ENCODE assay signal across 20 cellular contexts in genomic region chr2:16215892-16216554, GRCh38.
DNase-seq lines count a peak whose midpoint lies in the region; ATAC-seq and TF ChIP-seq lines count a peak whose summit lies in the region.
"Had no signal": no experiment of that assay in that cellular context is flagged by ENCODE, and none has a peak within 500 bp of the region (broad histone marks: within the 10 kb centered on the region; RNA-seq: fewer than 3 reads in every experiment).

No MANE protein-coding gene starts in this region.

- no peaks in the 10 kb centered on the region for H4K20me1 ChIP-seq in neural progenitor cell (ENCODE audit: low read depth)

- DNase-seq in Right ventricle myocardium inferior (ENCODE audit: missing footprints), result no peak
- DNase-seq in right atrium auricular region (ENCODE audit: low spot score), result no peak
- peak; percentile 23 for DNase-seq in left ventricle myocardium inferior
- DNase-seq in neural progenitor cell (ENCODE audit: low spot score), result no peak
- DNase-seq in activated CD4-positive, CD25-positive, alpha-beta regulatory T cell treated with anti-CD3 and anti-CD28 coated beads, Interleukin-2, amount 50 U/mL, for 72 hours, result no peak
- no peak for DNase-seq in Ammon's horn (ENCODE audit: low spot score)
- no peak for DNase-seq in T-helper 1 cell
- no peak for DNase-seq in stimulated activated effector memory CD8-positive, alpha-beta T cell treated with anti-CD3 and anti-CD28 coated beads, Interleukin-12 subunit alpha, Interleukin-12 subunit beta, amount 100 ng/mL, for 72 hours (ENCODE audit: low spot score in 2 of 2)
- DNase-seq: 8988T, Caco-2, IMR-90, Kasumi-1, NCI-H1417 treated with DMSO at 0.1 percent for 48 hours, NCI-H2029 treated with DMSO at 0.1 percent for 48 hours, NCI-H524, OCI-M1, RPMI8226, SK-N-SH had no signal

- TF ChIP-seq CTCF in right atrium auricular region (IDR thresholded peaks at IDR 0.05), result no peak
- TF ChIP-seq CTCF in left ventricle myocardium inferior (IDR thresholded peaks at IDR 0.05; ENCODE audit: borderline replicate concordance), result no peak
- no peak for TF ChIP-seq CTCF in neural progenitor cell (IDR thresholded peaks at IDR 0.05)

- H3K27ac ChIP-seq in right atrium auricular region, result no peak overlapping the region
- H3K27ac ChIP-seq in left ventricle myocardium inferior (replicated peaks), result peak overlapping the region; percentile 54
- H3K27ac ChIP-seq in neural progenitor cell, result no peak overlapping the region
- H3K27ac ChIP-seq: C4-2B had no signal

- H3K4me2 ChIP-seq in neural progenitor cell, result peak overlapping the region; percentile 16
- H3K4me2 ChIP-seq: SK-N-SH had no signal

- H3K36me3 Mint-ChIP-seq in neural progenitor cell, result peaks cover under 1% of the 10 kb centered on the region
- H3K36me3 Mint-ChIP-seq in stimulated activated effector memory CD8-positive, alpha-beta T cell treated with anti-CD3 and anti-CD28 coated beads, Interleukin-12 subunit alpha, Interleukin-12 subunit beta, amount 100 ng/mL, for 72 hours, result no peaks in the 10 kb centered on the region

- ATAC-seq in Right ventricle myocardium inferior, result peak; percentile 59
- ATAC-seq in stimulated activated effector memory CD8-positive, alpha-beta T cell treated with anti-CD3 and anti-CD28 coated beads, Interleukin-12 subunit alpha, Interleukin-12 subunit beta, amount 100 ng/mL, for 72 hours, result no peak
- ATAC-seq: HCT116 had no signal

- no peaks in the 10 kb centered on the region for H3F3A ChIP-seq in neural progenitor cell (ENCODE audit: low read depth)

- no peaks in the 10 kb centered on the region for H3K79me2 ChIP-seq in neural progenitor cell (ENCODE audit: low read depth)

- H3K36me3 ChIP-seq in right atrium auricular region, result no peaks in the 10 kb centered on the region
- H3K36me3 ChIP-seq in left ventricle myocardium inferior, result no peaks in the 10 kb centered on the region
- H3K36me3 ChIP-seq in neural progenitor cell, result no peaks in the 10 kb centered on the region

- no peaks in the 10 kb centered on the region for H3K4me1 ChIP-seq in right atrium auricular region
- H3K4me1 ChIP-seq in left ventricle myocardium inferior, result peaks cover 6% of the 10 kb centered on the region
- peaks cover 17% of the 10 kb centered on the region for H3K4me1 ChIP-seq in neural progenitor cell
- H3K4me1 ChIP-seq: Caco-2 had no signal

- H3K27me3 Mint-ChIP-seq in neural progenitor cell (ENCODE audit: insufficient read depth, low read depth), result peaks cover 8% of the 10 kb centered on the region

- H3K27ac Mint-ChIP-seq in neural progenitor cell, result peak overlapping the region; percentile 36
- H3K27ac Mint-ChIP-seq in stimulated activated effector memory CD8-positive, alpha-beta T cell treated with anti-CD3 and anti-CD28 coated beads, Interleukin-12 subunit alpha, Interleukin-12 subunit beta, amount 100 ng/mL, for 72 hours, result no peak overlapping the region

- H3K27me3 ChIP-seq in right atrium auricular region, result no peaks in the 10 kb centered on the region
- H3K27me3 ChIP-seq in left ventricle myocardium inferior (ENCODE audit: low read depth), result no peaks in the 10 kb centered on the region
- no peaks in the 10 kb centered on the region for H3K27me3 ChIP-seq in neural progenitor cell

- H3K4me1 Mint-ChIP-seq in neural progenitor cell, result peaks cover 40% of the 10 kb centered on the region
- H3K4me1 Mint-ChIP-seq in stimulated activated effector memory CD8-positive, alpha-beta T cell treated with anti-CD3 and anti-CD28 coated beads, Interleukin-12 subunit alpha, Interleukin-12 subunit beta, amount 100 ng/mL, for 72 hours, result no peaks in the 10 kb centered on the region

- H3K4me3 Mint-ChIP-seq in neural progenitor cell, result peak overlapping the region; percentile 70
- H3K4me3 Mint-ChIP-seq in stimulated activated effector memory CD8-positive, alpha-beta T cell treated with anti-CD3 and anti-CD28 coated beads, Interleukin-12 subunit alpha, Interleukin-12 subunit beta, amount 100 ng/mL, for 72 hours, result no peak overlapping the region

- no peak overlapping the region for H2AFZ ChIP-seq in neural progenitor cell (replicated peaks)

- no peaks in the 10 kb centered on the region for H3K9me3 ChIP-seq in right atrium auricular region
- no peaks in the 10 kb centered on the region for H3K9me3 ChIP-seq in left ventricle myocardium inferior (replicated peaks)
- H3K9me3 ChIP-seq in neural progenitor cell (ENCODE audit: low read depth), result no peaks in the 10 kb centered on the region
- H3K9me3 ChIP-seq: Caco-2, SK-N-SH had no signal

- H3K9ac ChIP-seq in neural progenitor cell, result no peak overlapping the region
- H3K9ac ChIP-seq: SK-N-SH had no signal

- peaks cover 4% of the 10 kb centered on the region for H3K9me3 Mint-ChIP-seq in neural progenitor cell
- H3K9me3 Mint-ChIP-seq in stimulated activated effector memory CD8-positive, alpha-beta T cell treated with anti-CD3 and anti-CD28 coated beads, Interleukin-12 subunit alpha, Interleukin-12 subunit beta, amount 100 ng/mL, for 72 hours, result peaks cover 3% of the 10 kb centered on the region

- H3K4me3 ChIP-seq in right atrium auricular region (no peak overlapping the region), left ventricle myocardium inferior (no peak overlapping the region), neural progenitor cell (no peak overlapping the region)

- intact Hi-C loops in Right ventricle myocardium inferior (cut with DNase I) (loop anchor here (5.0 to 10.0 kb wide), 2 partner anchors 271 to 579 kb away; partner anchors contain the start of gene MYCN), left ventricle myocardium inferior (cut with micrococcal nuclease) (no loop called here)
